Comparison of ENCODE assay signal across 23 cellular contexts in the genomic region with DNA sequence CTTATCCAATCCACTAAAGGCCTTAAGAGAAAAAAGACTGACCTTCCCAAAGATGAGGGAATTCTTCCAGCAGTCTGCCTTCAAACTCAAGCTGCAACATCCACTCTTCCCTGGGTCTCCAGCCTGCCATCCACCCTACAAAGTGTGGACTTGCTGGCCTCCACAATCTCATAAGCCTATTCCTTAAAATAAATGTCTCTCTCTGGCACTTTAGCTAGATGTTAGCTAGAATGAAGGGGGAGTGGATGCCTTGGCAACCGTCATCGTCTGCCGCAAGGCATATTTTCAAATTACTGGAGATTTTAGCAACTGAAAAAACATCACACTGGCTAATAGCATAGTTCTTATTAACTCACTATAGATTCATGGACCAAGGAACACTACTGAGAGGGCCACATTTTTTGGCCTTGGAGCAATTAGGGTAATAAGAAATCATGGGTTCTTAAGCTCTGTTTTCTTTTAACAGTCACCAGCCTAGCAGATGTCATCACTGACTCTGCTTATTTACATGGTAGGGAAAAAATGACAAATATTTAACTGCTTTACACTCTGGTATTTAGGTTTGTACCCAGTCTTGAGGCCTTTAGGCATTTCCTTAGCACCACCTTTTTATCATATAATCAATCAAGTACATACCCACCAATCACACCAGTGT.
DNase-seq lines count a peak whose midpoint lies in the region; FAIRE-seq and TF ChIP-seq lines count a peak whose summit lies in the region.
"Had no signal": no experiment of that assay in that cellular context is flagged by ENCODE, and none has a peak within 500 bp of the region (broad histone marks: within the 10 kb centered on the region; RNA-seq: fewer than 3 reads in every experiment).

No MANE protein-coding gene starts in this region.

- no peak for TF ChIP-seq CTCF in astrocyte (IDR thresholded peaks at IDR 0.05; ENCODE audit: insufficient read depth, low read depth, low read length)
- no peak for TF ChIP-seq CTCF in tibial artery (IDR thresholded peaks at IDR 0.05)
- TF ChIP-seq CTCF in hepatocyte (IDR thresholded peaks at IDR 0.05; ENCODE audit: poor library complexity): no peak

- intact Hi-C loops in tibial artery (cut with DNase I; ENCODE audit: low total_unique reads): no loop called here
- intact Hi-C loops in activated CD4-positive, alpha-beta memory T cell treated with anti-CD3 and anti-CD28 coated beads for 36 hours (cut with micrococcal nuclease): no loop called here

- H3K9me3 Mint-ChIP-seq in astrocyte (ENCODE audit: unreplicated experiment): peaks cover 5% of the 10 kb centered on the region
- H3K9me3 Mint-ChIP-seq in activated CD4-positive, alpha-beta memory T cell treated with anti-CD3 and anti-CD28 coated beads for 36 hours: no peaks in the 10 kb centered on the region
- H3K9me3 Mint-ChIP-seq: activated naive CD4-positive, alpha-beta T cell treated with anti-CD3 and anti-CD28 coated beads, Interleukin-2, amount 10 ng/mL, durations not matched to agents 7 days and 5 days had no signal

- no peaks in the 10 kb centered on the region for H3K79me2 ChIP-seq in astrocyte (ENCODE audit: insufficient read depth, low read length)
- no peaks in the 10 kb centered on the region for H3K79me2 ChIP-seq in hepatocyte
- H3K79me2 ChIP-seq: parathyroid adenoma had no signal

- FAIRE-seq in astrocyte (lab: Jason Lieb, UNC): peak; percentile 96
- FAIRE-seq: GM12892 had no signal

- H3K4me3 Mint-ChIP-seq in astrocyte (ENCODE audit: unreplicated experiment): no peak overlapping the region
- H3K4me3 Mint-ChIP-seq in activated CD4-positive, alpha-beta memory T cell treated with anti-CD3 and anti-CD28 coated beads for 36 hours: no peak overlapping the region
- H3K4me3 Mint-ChIP-seq: activated naive CD4-positive, alpha-beta T cell treated with anti-CD3 and anti-CD28 coated beads, Interleukin-2, amount 10 ng/mL, durations not matched to agents 7 days and 5 days; activated T-cell treated with anti-CD3 and anti-CD28 coated beads, Interleukin-2, amount 50 U/mL, for 72 hours; effector memory CD8-positive, alpha-beta T cell; naive thymus-derived CD8-positive, alpha-beta T cell had no signal

- H3K27me3 ChIP-seq in astrocyte (ENCODE audit: insufficient read depth, low read length) (no peaks in the 10 kb centered on the region), tibial artery (no peaks in the 10 kb centered on the region), H7 (ENCODE audit: control insufficient read depth, insufficient read depth, low read length) (no peaks in the 10 kb centered on the region), hepatocyte (no peaks in the 10 kb centered on the region)
- H3K27me3 ChIP-seq: sigmoid colon had no signal

- H3K4me3 ChIP-seq in astrocyte (ENCODE audit: insufficient read depth, low read depth, low read length) (no peak overlapping the region), tibial artery (no peak overlapping the region), H7 (ENCODE audit: insufficient read depth, low read depth, low read length) (no peak overlapping the region), hepatocyte (no peak overlapping the region)
- H3K4me3 ChIP-seq: sigmoid colon had no signal

- no peak overlapping the region for H2AFZ ChIP-seq in astrocyte (ENCODE audit: low read depth, low read length)
- no peak overlapping the region for H2AFZ ChIP-seq in hepatocyte
- H2AFZ ChIP-seq: parathyroid adenoma had no signal

- no peak overlapping the region for H3K9ac ChIP-seq in astrocyte (ENCODE audit: low read length)
- H3K9ac ChIP-seq: parathyroid adenoma had no signal

- H3K36me3 ChIP-seq in astrocyte (ENCODE audit: insufficient read depth, low read length) (no peaks in the 10 kb centered on the region), tibial artery (no peaks in the 10 kb centered on the region), H7 (replicated peaks; ENCODE audit: control insufficient read depth, insufficient read depth, low read length) (no peaks in the 10 kb centered on the region), hepatocyte (replicated peaks; ENCODE audit: insufficient read depth, low read depth) (no peaks in the 10 kb centered on the region)
- H3K36me3 ChIP-seq: sigmoid colon had no signal

- H3K4me1 Mint-ChIP-seq in astrocyte (ENCODE audit: low read depth, unreplicated experiment): peaks cover 14% of the 10 kb centered on the region
- H3K4me1 Mint-ChIP-seq in activated CD4-positive, alpha-beta memory T cell treated with anti-CD3 and anti-CD28 coated beads for 36 hours (ENCODE audit: low read depth): no peaks in the 10 kb centered on the region
- H3K4me1 Mint-ChIP-seq: activated naive CD4-positive, alpha-beta T cell treated with anti-CD3 and anti-CD28 coated beads, Interleukin-2, amount 10 ng/mL, durations not matched to agents 7 days and 5 days; naive thymus-derived CD8-positive, alpha-beta T cell had no signal

- H4K20me1 ChIP-seq in astrocyte (ENCODE audit: insufficient read depth, low read length) (no peaks in the 10 kb centered on the region), hepatocyte (ENCODE audit: insufficient read depth, poor library complexity, severe bottlenecking) (no peaks in the 10 kb centered on the region)

- H3K36me3 Mint-ChIP-seq in astrocyte (ENCODE audit: low read depth, unreplicated experiment): no peaks in the 10 kb centered on the region
- no peaks in the 10 kb centered on the region for H3K36me3 Mint-ChIP-seq in activated CD4-positive, alpha-beta memory T cell treated with anti-CD3 and anti-CD28 coated beads for 36 hours
- H3K36me3 Mint-ChIP-seq: activated naive CD4-positive, alpha-beta T cell treated with anti-CD3 and anti-CD28 coated beads, Interleukin-2, amount 10 ng/mL, durations not matched to agents 7 days and 5 days had no signal

- H3K9me3 ChIP-seq in astrocyte (ENCODE audit: insufficient read depth, low read depth, low read length) (no peaks in the 10 kb centered on the region), tibial artery (peaks cover 0 to 9% (median 9%) of the 10 kb centered on the region in 3 donors), hepatocyte (ENCODE audit: low read depth) (no peaks in the 10 kb centered on the region)
- H3K9me3 ChIP-seq: sigmoid colon had no signal

- WGBS in hepatocyte (ENCODE audit: low lambda C conversion rate, missing lambda C conversion rate): 89% methylated on average over 3 of the region's 3 CpGs

- H3K4me2 ChIP-seq in astrocyte (ENCODE audit: low read length) (no peak overlapping the region), hepatocyte (no peak overlapping the region)

- DNase-seq in ELR (ENCODE audit: low read depth): peak; percentile 32
- DNase-seq in astrocyte (ENCODE audit: low read depth): peak; percentile 36
- peak; percentile 28 for DNase-seq in kidney glomerular epithelial cell (lab: John Stamatoyannopoulos, UW)
- DNase-seq in tibial artery: no peak
- no peak for DNase-seq in H7
- DNase-seq in activated CD4-positive, alpha-beta memory T cell treated with anti-CD3 and anti-CD28 coated beads for 36 hours: no peak
- DNase-seq in hepatocyte (ENCODE audit: low spot score): no peak
- DNase-seq: activated CD4-positive, alpha-beta T cell treated with anti-CD3 and anti-CD28 coated beads for 1 hour; activated naive CD4-positive, alpha-beta T cell treated with anti-CD3 and anti-CD28 coated beads, Interleukin-2, amount 10 ng/mL, durations not matched to agents 7 days and 5 days; activated T-cell treated with anti-CD3 and anti-CD28 coated beads, Interleukin-2, amount 50 U/mL, for 72 hours; cerebellar nuclear complex; DMS53; effector memory CD8-positive, alpha-beta T cell; KBM-7; left cardiac atrium; naive thymus-derived CD8-positive, alpha-beta T cell; NCI-H1694 treated with DMSO at 0.1 percent for 48 hours; NCI-H2227 treated with DMSO at 0.1 percent for 48 hours; NCI-H748 treated with DMSO at 0.1 percent for 48 hours; OCI-M1; sigmoid colon had no signal

- peak overlapping the region; percentile 11 for H3K27ac Mint-ChIP-seq in astrocyte (ENCODE audit: unreplicated experiment)
- H3K27ac Mint-ChIP-seq in activated CD4-positive, alpha-beta memory T cell treated with anti-CD3 and anti-CD28 coated beads for 36 hours: no peak overlapping the region
- H3K27ac Mint-ChIP-seq: activated naive CD4-positive, alpha-beta T cell treated with anti-CD3 and anti-CD28 coated beads, Interleukin-2, amount 10 ng/mL, durations not matched to agents 7 days and 5 days; activated T-cell treated with anti-CD3 and anti-CD28 coated beads, Interleukin-2, amount 50 U/mL, for 72 hours; effector memory CD8-positive, alpha-beta T cell; naive thymus-derived CD8-positive, alpha-beta T cell had no signal

- CTCF ChIA-PET in activated CD4-positive, alpha-beta memory T cell treated with anti-CD3 and anti-CD28 coated beads for 36 hours (lab: Charles Lee): interaction anchor here (1.0 kb wide), 1 partner anchor 32 kb away, joined by 3 read pairs; no protein-coding TSS in a partner anchor

- H3K4me1 ChIP-seq in astrocyte (ENCODE audit: insufficient read depth, low read length) (no peaks in the 10 kb centered on the region), tibial artery (peaks cover 0 to 46% (median 10%) of the 10 kb centered on the region in 4 donors), hepatocyte (ENCODE audit: insufficient read depth) (peaks cover 2% of the 10 kb centered on the region)
- H3K4me1 ChIP-seq: parathyroid adenoma had no signal

- no peaks in the 10 kb centered on the region for H3K9me2 ChIP-seq in hepatocyte (replicated peaks; ENCODE audit: insufficient read depth)

- POLR2A ChIA-PET in activated CD4-positive, alpha-beta memory T cell treated with anti-CD3 and anti-CD28 coated beads for 36 hours (lab: Charles Lee): interaction anchor here (1.4 kb wide), 1 partner anchor 40 kb away, joined by 3 read pairs; no protein-coding TSS in a partner anchor

- H3K27ac ChIP-seq in astrocyte (ENCODE audit: low read depth, low read length): no peak overlapping the region
- peak overlapping the region; percentile 67 to 69 for H3K27ac ChIP-seq in tibial artery
- no peak overlapping the region for H3K27ac ChIP-seq in hepatocyte
- H3K27ac ChIP-seq: parathyroid adenoma, sigmoid colon had no signal

- H3K27me3 Mint-ChIP-seq in astrocyte (ENCODE audit: low read depth, unreplicated experiment): no peaks in the 10 kb centered on the region
- H3K27me3 Mint-ChIP-seq in activated CD4-positive, alpha-beta memory T cell treated with anti-CD3 and anti-CD28 coated beads for 36 hours: no peaks in the 10 kb centered on the region
- H3K27me3 Mint-ChIP-seq: activated naive CD4-positive, alpha-beta T cell treated with anti-CD3 and anti-CD28 coated beads, Interleukin-2, amount 10 ng/mL, durations not matched to agents 7 days and 5 days had no signal

Comparison
In these comparisons a context has a peak if more than half of its experiments do, and no peak if none do; other contexts are left out.
1. DNase-seq: peak in ELR (single experiment), astrocyte (single experiment) and kidney glomerular epithelial cell (single experiment); none in tibial artery (0 of 2), H7 (single experiment), activated CD4-positive, alpha-beta memory T cell treated with anti-CD3 and anti-CD28 coated beads for 36 hours (single experiment) and hepatocyte (single experiment).
2. H3K27ac ChIP-seq: peak in tibial artery (2 of 2); none in astrocyte (single experiment) and hepatocyte (single experiment).